Comparison of ENCODE assay signal across 1 cellular context in the genomic region with DNA sequence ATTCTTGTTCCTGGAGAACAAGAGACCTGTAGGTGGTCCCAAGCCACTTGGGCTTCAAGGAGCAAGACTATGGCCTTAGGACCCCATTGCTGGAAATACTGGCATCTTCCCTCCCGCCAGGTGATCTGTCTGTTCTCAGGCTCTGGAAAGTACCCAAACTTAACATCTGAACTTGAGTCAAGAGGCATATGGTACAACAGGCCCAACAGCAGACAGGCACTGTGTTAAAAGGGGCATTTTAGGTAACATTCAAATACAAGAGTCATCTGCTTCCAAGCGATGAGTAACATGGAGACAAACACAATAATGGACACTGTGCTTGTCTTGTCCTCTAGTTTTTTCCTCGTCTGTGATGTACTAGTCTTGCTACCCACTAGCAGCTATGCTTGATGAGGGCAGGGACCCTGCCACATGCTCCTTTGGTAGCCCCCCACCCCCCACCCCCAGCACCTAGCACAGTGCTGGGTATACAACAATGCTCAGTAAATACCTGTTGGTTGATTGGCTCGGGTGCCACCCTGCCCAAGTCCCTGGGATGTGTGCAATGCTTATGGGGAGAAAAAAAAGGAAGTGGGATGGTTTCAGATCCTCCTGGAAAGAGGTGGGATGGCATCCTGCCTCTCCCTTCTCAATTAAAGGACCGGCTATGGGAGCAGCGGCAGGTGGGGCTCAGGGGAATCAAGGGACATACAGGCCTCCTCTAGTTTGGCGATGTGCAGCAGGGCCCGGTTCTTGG.
TF ChIP-seq lines count a peak whose summit lies in the region.

No MANE protein-coding gene starts in this region.

TF ChIP-seq in K562, 482 proteins besides CTCF, POLR2A, EP300 and RAD21:
- TF ChIP-seq HMG20B (CRISPR knock-in tag; IDR thresholded peaks at IDR 0.05), result no peak
- TF ChIP-seq SPI1 (IDR thresholded peaks at IDR 0.05; ENCODE audit: borderline replicate concordance, low read depth, low read length), result peak; percentile 50; the same call in 1 of the 2 replicates
